In the genomic region with DNA sequence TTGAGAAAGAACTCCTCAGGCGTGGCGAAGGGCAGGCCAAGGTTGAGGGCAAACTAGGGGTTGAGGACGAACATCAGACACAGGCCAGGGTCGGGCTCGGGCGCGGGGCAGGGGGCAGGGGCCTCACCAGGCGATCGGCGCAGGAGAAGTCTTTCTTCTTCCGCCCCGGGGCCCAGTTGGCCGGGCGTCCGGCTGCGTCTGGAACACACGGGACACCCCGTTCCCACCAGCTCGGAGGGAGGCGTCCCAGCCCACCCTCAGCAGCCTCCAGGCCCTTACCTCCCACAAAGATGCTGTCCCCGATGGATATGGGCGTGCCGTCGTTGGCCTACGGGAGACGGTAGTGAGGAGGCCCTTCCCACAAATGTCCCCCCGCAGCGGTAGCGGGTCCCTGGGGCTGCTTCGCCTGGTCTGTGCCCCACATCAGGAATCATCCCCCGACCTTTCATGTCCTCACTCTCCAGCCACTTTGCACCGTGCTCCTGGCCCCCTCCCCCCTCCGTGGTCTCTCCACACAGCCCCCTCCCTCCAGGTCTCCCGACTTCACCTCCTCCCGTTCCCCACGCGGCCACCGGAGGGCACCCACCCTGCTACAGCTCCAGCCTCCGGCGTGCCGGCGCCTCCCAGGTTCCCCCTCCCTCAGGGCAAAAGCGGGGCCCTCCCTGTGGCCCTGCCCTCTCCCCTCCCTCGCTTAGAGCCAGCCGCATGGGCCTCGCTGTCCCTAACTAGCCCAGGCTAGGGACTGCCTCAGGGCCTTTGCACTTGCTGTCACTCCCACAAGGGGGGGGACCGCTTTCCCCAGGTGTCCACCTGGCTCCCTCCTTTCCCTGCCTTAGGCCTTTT, we compare ENCODE assay signal across 11 cellular contexts. TPM values are rescaled to one million over a fixed set of nuclear protein-coding genes. Genes with fewer than 3 reads are reported as not detected.
A peak's percentile ranks its signal among the peaks of the same experiment; 100 is the strongest.
DNase-seq lines count a peak whose midpoint lies in the region; ATAC-seq and TF ChIP-seq lines count a peak whose summit lies in the region.
"Had no signal": no experiment of that assay in that cellular context is flagged by ENCODE, and none has a peak within 500 bp of the region (broad histone marks: within the 10 kb centered on the region; RNA-seq: fewer than 3 reads in every experiment).

No MANE protein-coding gene starts in this region.

- WGBS in heart left ventricle, 4 donors: 61 to 79% (median 70%) methylated on average over 33 to 47 of the region's 47 CpGs
- WGBS in testis, 2 donors: 36 to 42% methylated on average over 29 to 46 of the region's 47 CpGs

- no peaks in the 10 kb centered on the region for H3F3A ChIP-seq in OCI-LY1 (ENCODE audit: insufficient read depth, low read length)

- no peaks in the 10 kb centered on the region for H3K27me3 ChIP-seq in heart left ventricle
- no peaks in the 10 kb centered on the region for H3K27me3 ChIP-seq in OCI-LY1 (ENCODE audit: insufficient read depth, low read length)
- no peaks in the 10 kb centered on the region for H3K27me3 ChIP-seq in left ventricle myocardium inferior (ENCODE audit: low read depth)
- no peaks in the 10 kb centered on the region for H3K27me3 ChIP-seq in testis
- H3K27me3 ChIP-seq: SJSA1 had no signal

- intact Hi-C loops in Right ventricle myocardium superior (cut with DNase I): loop anchor here (10.0 kb wide), 1 partner anchor 188 kb away; a partner anchor contains a TSS
- intact Hi-C loops in heart left ventricle (cut with DNase I): loop anchor here in 2 of 10 donors (1.0 to 10.0 kb wide), 2 partner anchors 44 to 188 kb away; a partner anchor contains a TSS
- intact Hi-C loops in left ventricle myocardium inferior (cut with micrococcal nuclease): no loop called here
- intact Hi-C loops in testis (cut with DNase I; ENCODE audit: low total_unique reads): no loop called here

- H3K4me1 ChIP-seq in heart left ventricle: peaks cover 7 to 45% (median 24%) of the 10 kb centered on the region in 12 donors
- peaks cover 39% of the 10 kb centered on the region for H3K4me1 ChIP-seq in OCI-LY1 (ENCODE audit: insufficient read depth, low read length, severe bottlenecking)
- peaks cover 53% of the 10 kb centered on the region for H3K4me1 ChIP-seq in left ventricle myocardium inferior
- H3K4me1 ChIP-seq in testis: peaks cover 71% of the 10 kb centered on the region

- no peaks in the 10 kb centered on the region for H3K9me3 ChIP-seq in heart left ventricle
- H3K9me3 ChIP-seq in OCI-LY1 (ENCODE audit: low read length): no peaks in the 10 kb centered on the region
- H3K9me3 ChIP-seq in left ventricle myocardium inferior (replicated peaks): no peaks in the 10 kb centered on the region
- no peaks in the 10 kb centered on the region for H3K9me3 ChIP-seq in testis
- H3K9me3 ChIP-seq: SJSA1 had no signal

- H3K79me2 ChIP-seq in OCI-LY1 (ENCODE audit: insufficient read depth, low read length): peaks cover 8% of the 10 kb centered on the region; the same call in 1 of the 2 replicates

- H3K9me2 ChIP-seq in OCI-LY1 (ENCODE audit: low read depth, low read length): no peaks in the 10 kb centered on the region

- peaks cover 0 to 72% (median 64%) of the 10 kb centered on the region in 9 donors for H3K36me3 ChIP-seq in heart left ventricle
- H3K36me3 ChIP-seq in OCI-LY1 (ENCODE audit: insufficient read depth, low read length): peaks cover 68% of the 10 kb centered on the region
- H3K36me3 ChIP-seq in left ventricle myocardium inferior: peaks cover 73% of the 10 kb centered on the region
- no peaks in the 10 kb centered on the region for H3K36me3 ChIP-seq in testis (ENCODE audit: low read depth, missing control alignments)

- H3K9ac ChIP-seq in OCI-LY1 (ENCODE audit: low read length): no peak overlapping the region

- H3K27ac ChIP-seq in heart left ventricle (peak overlapping the region in 1 of 12 donors; percentile 14), OCI-LY1 (ENCODE audit: low read depth, low read length, poor library complexity, severe bottlenecking) (peak overlapping the region; percentile 26), left ventricle myocardium inferior (replicated peaks) (peak overlapping the region; percentile 60), testis (peak overlapping the region; percentile 89 to 94)
- H3K27ac ChIP-seq: SJSA1 had no signal

- DNase-seq in Right ventricle myocardium superior (peak; percentile 53), heart left ventricle (no peak), left ventricle myocardium inferior (no peak), testis (peak; percentile 77), NOMO-1 treated with dmso at 0.1 percent for 144 hours (lab: John Stamatoyannopoulos, UW; ENCODE audit: unreplicated experiment) (no peak), foreskin melanocyte (no peak), NCI-H2081 (lab: John Stamatoyannopoulos, UW) (no peak)
- DNase-seq: activated gamma-delta T cell had no signal

- no peak overlapping the region for H3K4me2 ChIP-seq in OCI-LY1 (ENCODE audit: low read length)

- no peak overlapping the region for H3K4me3 ChIP-seq in heart left ventricle
- no peak overlapping the region for H3K4me3 ChIP-seq in OCI-LY1 (ENCODE audit: low read depth, low read length, poor library complexity, severe bottlenecking)
- no peak overlapping the region for H3K4me3 ChIP-seq in left ventricle myocardium inferior
- H3K4me3 ChIP-seq in testis: peak overlapping the region; percentile 15
- H3K4me3 ChIP-seq: SJSA1 had no signal

- no peak for TF ChIP-seq POLR2A in heart left ventricle (IDR thresholded peaks at IDR 0.05)
- TF ChIP-seq POLR2A in testis (IDR thresholded peaks at IDR 0.05): no peak

- no peak overlapping the region for H2AFZ ChIP-seq in OCI-LY1 (ENCODE audit: low read length)

- ATAC-seq in Right ventricle myocardium superior (ENCODE audit: poor library complexity) (no peak), heart left ventricle (no peak)
- ATAC-seq: natural killer cell treated with Interleukin-12 subunit alpha and Interleukin-12 subunit beta and Interleukin-15 and Interleukin-18, amount 100 ng/mL, for 72 hours had no signal

- H4K20me1 ChIP-seq in OCI-LY1 (ENCODE audit: insufficient read depth, low read length): no peaks in the 10 kb centered on the region

- peak in 1 of 12 donors; percentile 1 for TF ChIP-seq CTCF in heart left ventricle (IDR thresholded peaks at IDR 0.05)
- TF ChIP-seq CTCF in OCI-LY1 (IDR thresholded peaks at IDR 0.05; ENCODE audit: low read length): peak; percentile 41; the same call in 1 of the 2 replicates
- peak; percentile 26 for TF ChIP-seq CTCF in left ventricle myocardium inferior (IDR thresholded peaks at IDR 0.05; ENCODE audit: borderline replicate concordance)
- TF ChIP-seq CTCF in testis (IDR thresholded peaks at IDR 0.05): no peak

RNA-seq across cellular contexts. Expression of a gene that starts 4.7 kb away (rescaled TPM):
- total RNA-seq in Right ventricle myocardium superior (36.3 TPM), heart left ventricle (10 to 100 TPM; 26.6 to 57.0 (median 36.8) TPM), left ventricle myocardium inferior (45.1 TPM), testis (100 to 1,000 TPM; 110 to 125 TPM)
- polyA plus RNA-seq in heart left ventricle (10 to 100 TPM; 32.7 to 54.7 TPM), testis (ENCODE audit: insufficient read depth, low read depth, low replicate concordance) (45.5 TPM)

RNA-seq across cellular contexts. Expression of a gene that starts 11.7 kb away (rescaled TPM):
- 120 TPM for total RNA-seq in Right ventricle myocardium superior
- 100 to 1,000 TPM in 1 of 9 donors, 10 to 100 TPM in 8; 70.9 to 109 (median 91.5) TPM for total RNA-seq in heart left ventricle
- polyA plus RNA-seq in heart left ventricle: 100 to 1,000 TPM in 1 of 2 donors, 10 to 100 TPM in 1; 85.9 to 135 TPM
- total RNA-seq in left ventricle myocardium inferior: 104 TPM
- 100 to 1,000 TPM; 257 to 260 TPM for total RNA-seq in testis
- polyA plus RNA-seq in testis (ENCODE audit: insufficient read depth, low read depth, low replicate concordance): 235 TPM

RNA-seq across cellular contexts. Expression of a gene that starts 14.5 kb away (rescaled TPM):
- total RNA-seq in Right ventricle myocardium superior (35.0 TPM), heart left ventricle (10 to 100 TPM; 25.3 to 46.0 (median 31.2) TPM), left ventricle myocardium inferior (36.0 TPM), testis (10 to 100 TPM; 35.0 to 35.7 TPM)
- polyA plus RNA-seq in heart left ventricle (10 to 100 TPM; 41.9 to 55.1 TPM), testis (ENCODE audit: insufficient read depth, low read depth, low replicate concordance) (42.8 TPM)

RNA-seq across cellular contexts. Expression of a gene that starts 14.9 kb away (rescaled TPM):
- total RNA-seq in Right ventricle myocardium superior (46.0 TPM), heart left ventricle (10 to 100 TPM; 30.1 to 54.8 (median 39.8) TPM), left ventricle myocardium inferior (47.5 TPM), testis (10 to 100 TPM; 47.2 to 49.1 TPM)
- polyA plus RNA-seq in heart left ventricle (10 to 100 TPM; 30.7 to 35.9 TPM), testis (ENCODE audit: insufficient read depth, low read depth, low replicate concordance) (31.1 TPM)

RNA-seq across cellular contexts. Expression of a gene that starts 34.1 kb away (rescaled TPM):
- total RNA-seq in Right ventricle myocardium superior: not detected
- total RNA-seq in heart left ventricle: 10 to 100 TPM in 2 of 9 donors, under 1 TPM in 4, not detected in 3; 0.27 to 21.6 (median 0.64) TPM
- polyA plus RNA-seq in heart left ventricle: under 1 TPM in 1 of 2 donors, not detected in 1; 0.30 TPM
- not detected for total RNA-seq in left ventricle myocardium inferior
- total RNA-seq in testis: 10 to 100 TPM; 17.1 to 20.4 TPM
- 61.9 TPM for polyA plus RNA-seq in testis (ENCODE audit: insufficient read depth, low read depth, low replicate concordance)

Comparison
In these comparisons a context has a peak if more than half of its experiments do, and no peak if none do; other contexts are left out.
1. DNase-seq: peak in Right ventricle myocardium superior (single experiment) and testis (single experiment); none in heart left ventricle (0 of 5), left ventricle myocardium inferior (single experiment), NOMO-1 treated with dmso at 0.1 percent for 144 hours (single experiment), foreskin melanocyte (single experiment) and NCI-H2081 (0 of 2).
2. H3K4me3 ChIP-seq: peak in testis (2 of 2); none in heart left ventricle (0 of 12), OCI-LY1 (single experiment) and left ventricle myocardium inferior (single experiment).
3. CTCF ChIP-seq: peak in OCI-LY1 (single experiment) and left ventricle myocardium inferior (single experiment); none in testis (0 of 3).